8 cellular contexts compared by ENCODE assay signal in genomic region chr11:47426062-47426956, GRCh38. TPM values are rescaled to one million over a fixed set of nuclear protein-coding genes. Genes with fewer than 3 reads are reported as not detected.
DNase-seq lines count a peak whose midpoint lies in the region; ATAC-seq, FAIRE-seq and TF ChIP-seq lines count a peak whose summit lies in the region.

PSMC3 (minus strand) TSS chr11:47426439; CDS start chr11:47426279, 160 bp downstream.

- H2BK120ac ChIP-seq in IMR-90 (ENCODE audit: low read depth, low read length): peak within 1 kb of the TSS; percentile 100

- peaks cover 5% of the 10 kb centered on the region; the same call in 1 of the 2 replicates for H3K4me1 ChIP-seq in IMR-90 (ENCODE audit: control insufficient read depth, insufficient read depth, low read length)
- peaks cover 10% of the 10 kb centered on the region for H3K4me1 ChIP-seq in endothelial cell of umbilical vein (ENCODE audit: control insufficient read depth, extremely low read depth, insufficient read depth, low read length)
- H3K4me1 ChIP-seq in mononuclear cell (ENCODE audit: insufficient read depth, low read length): peaks cover 18% of the 10 kb centered on the region

- H3K79me1 ChIP-seq in IMR-90 (ENCODE audit: low read depth in 1 of 2, low read length in 2 of 2): peaks cover 26 to 37% of the 10 kb centered on the region in 2 experiments

- no TSS peak for BruUV-seq in IMR-90 (replicated peaks; lab: Mats Ljungman, UMichigan)
- BruUV-seq in endothelial cell of umbilical vein (replicated peaks; lab: Mats Ljungman, UMichigan): no TSS peak

- peak within 1 kb of the TSS; percentile 92 for H3K4me3 ChIP-seq in IMR-90 (ENCODE audit: insufficient read depth, low read depth, low read length)
- H3K4me3 ChIP-seq in endothelial cell of umbilical vein (replicated peaks in 1 of 3; ENCODE audit: insufficient read depth in 1 of 3, low read depth in 1 of 3, low read length in 3 of 3): peak within 1 kb of the TSS; percentile 68 to 89 (median 79)
- H3K4me3 ChIP-seq in mononuclear cell (ENCODE audit: low read length): peak within 1 kb of the TSS; percentile 99

- CTCF ChIA-PET in IMR-90 (lab: Yijun Ruan, JAX): no interaction called here
- CTCF ChIA-PET in endothelial cell of umbilical vein (lab: Charles Lee): interaction anchor here (1.0 to 2.3 kb wide), 5 partner anchors 14 to 71 kb away, joined by 3 to 16 read pairs (median 9); no protein-coding TSS in a partner anchor

- in situ Hi-C loops in IMR-90 (cut with MboI; ENCODE audit: low sequenced_read_pairs): no loop called here

- H4K20me1 ChIP-seq in IMR-90 (ENCODE audit: insufficient read depth, low read length) (no peaks in the 10 kb centered on the region), endothelial cell of umbilical vein (replicated peaks; ENCODE audit: control insufficient read depth, extremely low read depth, insufficient read depth, low read length) (no peaks in the 10 kb centered on the region)

- H3K18ac ChIP-seq in IMR-90 (ENCODE audit: low read depth, low read length): peak within 1 kb of the TSS; percentile 94

- TF ChIP-seq RAD21 in IMR-90 (IDR thresholded peaks at IDR 0.05; ENCODE audit: low read length): no peak

- peak within 1 kb of the TSS; percentile 100 for H3K56ac ChIP-seq in IMR-90 (ENCODE audit: extremely low read depth, insufficient read depth, low read length)

- H2AFZ ChIP-seq in IMR-90 (replicated peaks; ENCODE audit: low read length, poor library complexity) (peak within 1 kb of the TSS; percentile 98), endothelial cell of umbilical vein (ENCODE audit: low read depth, low read length) (peak within 1 kb of the TSS; percentile 90)

- peak within 1 kb of the TSS; percentile 93 for H2AK5ac ChIP-seq in IMR-90 (ENCODE audit: low read depth, low read length)

- no peak for TF ChIP-seq CTCF in IMR-90 (conservative IDR thresholded peaks at IDR 0.05; ENCODE audit: low read depth, low read length)
- no peak for TF ChIP-seq CTCF in endothelial cell of umbilical vein (IDR thresholded peaks at IDR 0.05; ENCODE audit: extremely low read depth in 1 of 2, insufficient read depth in 1 of 2, low read depth in 1 of 2, low read length in 2 of 2)

- H3K4ac ChIP-seq in IMR-90 (ENCODE audit: low read depth, low read length): peak within 1 kb of the TSS; percentile 98

- peak within 1 kb of the TSS; percentile 100 for H3K23ac ChIP-seq in IMR-90 (ENCODE audit: low read depth, low read length)

- H3K36me3 ChIP-seq in IMR-90 (ENCODE audit: control insufficient read depth, insufficient read depth, low read length) (peaks cover 29% of the 10 kb centered on the region), endothelial cell of umbilical vein (ENCODE audit: control insufficient read depth in 2 of 2, extremely low read depth in 1 of 2, insufficient read depth in 2 of 2, low read length in 2 of 2) (peaks cover 11 to 16% of the 10 kb centered on the region in 2 experiments)

- peak; percentile 86 for TF ChIP-seq POLR2A in IMR-90 (IDR thresholded peaks at IDR 0.05; ENCODE audit: low read depth, low read length)
- peak; percentile 80 for TF ChIP-seq POLR2A in endothelial cell of umbilical vein (IDR thresholded peaks at IDR 0.05; ENCODE audit: low read depth, low read length)

- H3K9ac ChIP-seq in IMR-90 (ENCODE audit: low read depth, low read length) (peak within 1 kb of the TSS; percentile 94), endothelial cell of umbilical vein (replicated peaks; ENCODE audit: extremely low read depth, insufficient read depth, low read length) (peak within 1 kb of the TSS; percentile 96)

- H2BK20ac ChIP-seq in IMR-90 (ENCODE audit: low read depth, low read length): peak within 1 kb of the TSS; percentile 99

- H3K9me3 ChIP-seq in IMR-90 (ENCODE audit: control insufficient read depth, insufficient read depth, low read length) (no peaks in the 10 kb centered on the region), endothelial cell of umbilical vein (replicated peaks; ENCODE audit: control insufficient read depth, insufficient read depth, low read length) (no peaks in the 10 kb centered on the region), mononuclear cell (ENCODE audit: low read depth, low read length) (no peaks in the 10 kb centered on the region)

- WGBS in IMR-90 (ENCODE audit: extremely low coverage in 2 of 2, insufficient read length in 1 of 2), 2 experiments: 0% methylated on average over 19 of the region's 62 CpGs; no CpG with 5 or more reads in 1 of the 2 experiments

- H3K27me3 ChIP-seq in IMR-90 (ENCODE audit: control insufficient read depth, insufficient read depth, low read length) (no peaks in the 10 kb centered on the region), endothelial cell of umbilical vein (ENCODE audit: control insufficient read depth in 2 of 2, insufficient read depth in 2 of 2, low read length in 2 of 2) (no peaks in the 10 kb centered on the region), mononuclear cell (ENCODE audit: insufficient read depth, low read length) (no peaks in the 10 kb centered on the region)

- peak within 1 kb of the TSS; percentile 97 for H3K4me2 ChIP-seq in IMR-90 (ENCODE audit: low read depth, low read length)
- peak within 1 kb of the TSS; percentile 81 for H3K4me2 ChIP-seq in endothelial cell of umbilical vein (ENCODE audit: insufficient read depth, low read length)

- H4K5ac ChIP-seq in IMR-90 (ENCODE audit: low read depth, low read length): peak within 1 kb of the TSS; percentile 95

- intact Hi-C loops in IMR-90 (cut with micrococcal nuclease) (no loop called here), endothelial cell of umbilical vein (cut with micrococcal nuclease) (loop anchor here (1.0 to 5.0 kb wide), 3 partner anchors 10 to 151 kb away; partner anchors contain the start of genes CELF1, KBTBD4 and NDUFS3)

- H4K91ac ChIP-seq in IMR-90 (ENCODE audit: insufficient read depth, low read depth, low read length): peak within 1 kb of the TSS; percentile 98

- dilution Hi-C loops in IMR-90 (cut with HindIII; ENCODE audit: low sequenced_read_pairs, unreplicated experiment) (no loop called here), endothelial cell of umbilical vein (cut with MboI; ENCODE audit: extremely low pct_ligation_motif_present, low sequenced_read_pairs) (no loop called here)

- peak; percentile 96 for FAIRE-seq in endothelial cell of umbilical vein (lab: Jason Lieb, UNC)

- H3K79me2 ChIP-seq in endothelial cell of umbilical vein (ENCODE audit: control insufficient read depth, insufficient read depth, low read length): peaks cover 23% of the 10 kb centered on the region

- peak within 1 kb of the TSS; percentile 97; the same call in 1 of the 3 replicates for H2BK15ac ChIP-seq in IMR-90 (ENCODE audit: low read depth, low read length)

- H2AK9ac ChIP-seq in IMR-90 (replicated peaks; ENCODE audit: low read depth, low read length, poor library complexity): peak within 1 kb of the TSS; percentile 99

- ATAC-seq in GM21528 (IDR thresholded peaks at IDR 0.05; ENCODE audit: low FRiP score, unreplicated experiment) (peak; percentile 87), IMR-90 (ENCODE audit: low read depth) (peak; percentile 99)

- POLR2A ChIA-PET in IMR-90 (lab: Charles Lee; ENCODE audit: unreplicated experiment): interaction anchor here (0.7 kb wide), 1 partner anchor 10 kb away, joined by 3 read pairs; no protein-coding TSS in a partner anchor
- POLR2A ChIA-PET in endothelial cell of umbilical vein (lab: Charles Lee): interaction anchor here (1.1 to 1.4 kb wide), 2 partner anchors 10 to 15 kb away, joined by 4 to 7 read pairs; no protein-coding TSS in a partner anchor

- H3K27ac ChIP-seq in IMR-90 (ENCODE audit: insufficient read depth, low read length) (peak within 1 kb of the TSS; percentile 97), endothelial cell of umbilical vein (ENCODE audit: insufficient read depth, low read depth, low read length) (peak within 1 kb of the TSS; percentile 90)

- H4K8ac ChIP-seq in IMR-90 (ENCODE audit: low read depth in 2 of 2, low read length in 2 of 2): peak within 1 kb of the TSS; percentile 91 to 99

- peak within 1 kb of the TSS; percentile 100 for H3K14ac ChIP-seq in IMR-90 (replicated peaks; ENCODE audit: low read depth, low read length)

- H3K9me1 ChIP-seq in IMR-90 (ENCODE audit: insufficient read depth, low read length) (peaks cover 4% of the 10 kb centered on the region; the same call in 1 of the 2 replicates), endothelial cell of umbilical vein (replicated peaks; ENCODE audit: control insufficient read depth, extremely low read depth, insufficient read depth, low read length) (no peaks in the 10 kb centered on the region)

- peak; percentile 98 for DNase-seq in DMS 273 (lab: John Stamatoyannopoulos, UW; ENCODE audit: unreplicated experiment)
- peak; percentile 91 for DNase-seq in IMR-90
- DNase-seq in OCI-M1 (lab: John Stamatoyannopoulos, UW): peak; percentile 98
- peak; percentile 99 for DNase-seq in activated T-cell treated with anti-CD3 and anti-CD28 coated beads for 24 hours (ENCODE audit: low read depth)
- DNase-seq in endothelial cell of umbilical vein (ENCODE audit: low read depth, low spot score): peak; percentile 97
- peak; percentile 98 for DNase-seq in stimulated activated CD8-positive, alpha-beta memory T cell treated with anti-CD3 and anti-CD28 coated beads, Interleukin-4, amount 100 ng/mL, for 1 hour (ENCODE audit: low read depth in 2 of 2, low spot score in 1 of 2)

- H2BK5ac ChIP-seq in IMR-90 (ENCODE audit: low read depth, low read length, poor library complexity, severe bottlenecking): peak within 1 kb of the TSS; percentile 98

TF ChIP-seq in IMR-90, 13 proteins besides CTCF, POLR2A, EP300 and RAD21 (continues in another document):
- TF ChIP-seq MAZ (IDR thresholded peaks at IDR 0.05; ENCODE audit: borderline replicate concordance, low read depth, low read length): peak; percentile 80; the same call in 1 of the 2 replicates
- TF ChIP-seq MAFK (IDR thresholded peaks at IDR 0.05; ENCODE audit: low read depth, low read length): no peak

TF ChIP-seq in endothelial cell of umbilical vein, 7 proteins besides CTCF, POLR2A, EP300 and RAD21 (continues in another document):
- TF ChIP-seq POLR2AphosphoS5 (IDR thresholded peaks at IDR 0.05; ENCODE audit: insufficient read depth, low read depth, low read length): peak; percentile 75
- no peak for TF ChIP-seq GATA2 (IDR thresholded peaks at IDR 0.05; ENCODE audit: insufficient read depth, insufficient read length, low read depth, low read length)

RNA-seq across cellular contexts. Expression of gene PSMC3, which starts in this region (rescaled TPM):
- total RNA-seq in IMR-90 (2012; rRNA removed): 238 and 484 TPM in 2 replicates
- 253 TPM in 2 replicates for polyA plus RNA-seq in IMR-90 (2012; rRNA removed)
- 146 and 163 TPM in 2 replicates for polyA plus RNA-seq in IMR-90 (2012; cell fraction: cytosol; rRNA removed)
- 79.5 and 128 TPM in 2 replicates for polyA plus RNA-seq in IMR-90 (2012; cell fraction: nucleus; rRNA removed; ENCODE audit: low replicate concordance)
- 202 and 203 TPM in 2 replicates for total RNA-seq in endothelial cell of umbilical vein
- 153 and 179 TPM in 2 replicates for polyA plus RNA-seq in endothelial cell of umbilical vein
- 233 and 266 TPM in 2 replicates for polyA plus RNA-seq in endothelial cell of umbilical vein (2011; cell fraction: cytosol; rRNA removed)
- 158 and 268 TPM in 2 replicates for polyA plus RNA-seq in endothelial cell of umbilical vein (2011; cell fraction: nucleus; rRNA removed)
- polyA plus RNA-seq in endothelial cell of umbilical vein (2012): 223 and 224 TPM in 2 replicates
- 113 and 125 TPM in 2 replicates for polyA minus RNA-seq in endothelial cell of umbilical vein
- 169 TPM for polyA minus RNA-seq in endothelial cell of umbilical vein (2011; cell fraction: cytosol; rRNA and poly(A)+ RNA removed)
- 47.0 and 56.1 TPM in 2 replicates for polyA minus RNA-seq in endothelial cell of umbilical vein (2011; cell fraction: nucleus; rRNA and poly(A)+ RNA removed)
- 48.7 TPM for total RNA-seq in mononuclear cell

Comparison
In these comparisons a context has a peak if more than half of its experiments do, and no peak if none do; other contexts are left out.
1. Peak in every context shown above with its lines: DNase-seq, ATAC-seq, H3K4me3 ChIP-seq and H3K27ac ChIP-seq.